8 cellular contexts compared by ENCODE assay signal in genomic region chr12:51218607-51219161, GRCh38. TPM values are rescaled to one million over a fixed set of nuclear protein-coding genes. Genes with fewer than 3 reads are reported as not detected.
DNase-seq lines count a peak whose midpoint lies in the region; ATAC-seq, FAIRE-seq and TF ChIP-seq lines count a peak whose summit lies in the region.

No MANE protein-coding gene starts in this region.

- H3K4me3 ChIP-seq in CD4-positive, CD25-positive, alpha-beta regulatory T cell (ENCODE audit: low read depth, low read length), result peak overlapping the region; percentile 84
- H3K4me3 ChIP-seq in Jurkat, Clone E6-1 (ENCODE audit: low read length), result peak overlapping the region; percentile 63
- peak overlapping the region; percentile 76 for H3K4me3 ChIP-seq in astrocyte (ENCODE audit: insufficient read depth, low read depth, low read length)
- H3K4me3 ChIP-seq in keratinocyte (ENCODE audit: control insufficient read depth in 2 of 3, extremely low read depth in 1 of 3, insufficient read depth in 2 of 3, low read depth in 1 of 3, low read length in 3 of 3), result peak overlapping the region; percentile 65 to 84 (median 83)
- peak overlapping the region; percentile 83 to 97 (median 90) for H3K4me3 ChIP-seq in stomach

- H3K9me1 ChIP-seq in keratinocyte (ENCODE audit: control insufficient read depth, extremely low read depth, insufficient read depth, low read length), result no peaks in the 10 kb centered on the region

- no peak for FAIRE-seq in astrocyte (lab: Jason Lieb, UNC)
- no peak for FAIRE-seq in keratinocyte (lab: Jason Lieb, UNC)

- no peak for TF ChIP-seq CTCF in astrocyte (IDR thresholded peaks at IDR 0.05; ENCODE audit: insufficient read depth, low read depth, low read length)
- TF ChIP-seq CTCF in keratinocyte (optimal IDR thresholded peaks at IDR 0.05 in 1 of 3, IDR thresholded peaks at IDR 0.05 in 1 of 3, conservative IDR thresholded peaks at IDR 0.05 in 1 of 3; ENCODE audit: extremely low read depth in 1 of 3, insufficient read depth in 2 of 3, low read length in 3 of 3), result no peak
- TF ChIP-seq CTCF in stomach (IDR thresholded peaks at IDR 0.05), result peak in 1 of 7 experiments; percentile 9

- intact Hi-C loops in stomach (cut with DNase I; ENCODE audit: low total_unique reads), result no loop called here

- no peak for TF ChIP-seq POLR2A in stomach (IDR thresholded peaks at IDR 0.05)

- H3K79me2 ChIP-seq in astrocyte (ENCODE audit: insufficient read depth, low read length), result peaks cover 14% of the 10 kb centered on the region
- H3K79me2 ChIP-seq in keratinocyte (ENCODE audit: control insufficient read depth, insufficient read depth, low read length), result no peaks in the 10 kb centered on the region

- H3K4me1 Mint-ChIP-seq in CD4-positive, CD25-positive, alpha-beta regulatory T cell, result peaks cover 9 to 26% (median 22%) of the 10 kb centered on the region in 4 donors
- H3K4me1 Mint-ChIP-seq in astrocyte (ENCODE audit: low read depth, unreplicated experiment), result peaks cover 8% of the 10 kb centered on the region

- H3K4me3 Mint-ChIP-seq in CD4-positive, CD25-positive, alpha-beta regulatory T cell, result peak overlapping the region; percentile 93 to 97 (median 94)
- peak overlapping the region; percentile 85 for H3K4me3 Mint-ChIP-seq in astrocyte (ENCODE audit: unreplicated experiment)

- H3K36me3 Mint-ChIP-seq in CD4-positive, CD25-positive, alpha-beta regulatory T cell, result peaks cover 12% of the 10 kb centered on the region
- H3K36me3 Mint-ChIP-seq in astrocyte (ENCODE audit: low read depth, unreplicated experiment), result peaks cover 3% of the 10 kb centered on the region

- no peaks in the 10 kb centered on the region for H3K9me3 ChIP-seq in CD4-positive, CD25-positive, alpha-beta regulatory T cell (ENCODE audit: control insufficient read depth in 2 of 2, low read length in 2 of 2)
- H3K9me3 ChIP-seq in astrocyte (ENCODE audit: insufficient read depth, low read depth, low read length), result no peaks in the 10 kb centered on the region
- no peaks in the 10 kb centered on the region for H3K9me3 ChIP-seq in keratinocyte (ENCODE audit: control insufficient read depth, low read depth, low read length)
- H3K9me3 ChIP-seq in stomach, result no peaks in the 10 kb centered on the region

- no peaks in the 10 kb centered on the region for H3K27me3 Mint-ChIP-seq in CD4-positive, CD25-positive, alpha-beta regulatory T cell
- no peaks in the 10 kb centered on the region for H3K27me3 Mint-ChIP-seq in astrocyte (ENCODE audit: low read depth, unreplicated experiment)

- no peak for TF ChIP-seq EP300 in stomach (IDR thresholded peaks at IDR 0.05)

- dilution Hi-C loops in keratinocyte (cut with MboI; ENCODE audit: extremely low pct_ligation_motif_present, low sequenced_read_pairs), result no loop called here

- H3K4me2 ChIP-seq in astrocyte (ENCODE audit: low read length) (peak overlapping the region; percentile 95), keratinocyte (ENCODE audit: control insufficient read depth, extremely low read depth, insufficient read depth, low read depth, low read length) (peak overlapping the region; percentile 97)

- peak overlapping the region; percentile 88 for H3K9ac ChIP-seq in astrocyte (ENCODE audit: low read length)
- H3K9ac ChIP-seq in keratinocyte (ENCODE audit: control insufficient read depth, extremely low read depth, insufficient read depth, low read length), result peak overlapping the region; percentile 89

- no peaks in the 10 kb centered on the region for H3K36me3 ChIP-seq in CD4-positive, CD25-positive, alpha-beta regulatory T cell (ENCODE audit: control insufficient read depth, insufficient read depth, low read length)
- H3K36me3 ChIP-seq in astrocyte (ENCODE audit: insufficient read depth, low read length), result no peaks in the 10 kb centered on the region
- H3K36me3 ChIP-seq in keratinocyte (ENCODE audit: control insufficient read depth in 2 of 2, extremely low read depth in 1 of 2, insufficient read depth in 2 of 2, low read length in 2 of 2), result no peaks in the 10 kb centered on the region
- H3K36me3 ChIP-seq in stomach, result no peaks in the 10 kb centered on the region

- H2AFZ ChIP-seq in astrocyte (ENCODE audit: low read depth, low read length) (peak overlapping the region; percentile 89), keratinocyte (ENCODE audit: control insufficient read depth, low read length) (peak overlapping the region; percentile 95)

- no peaks in the 10 kb centered on the region for H4K20me1 ChIP-seq in astrocyte (ENCODE audit: insufficient read depth, low read length)
- H4K20me1 ChIP-seq in keratinocyte (ENCODE audit: control insufficient read depth, extremely low read depth, insufficient read depth, low read length), result no peaks in the 10 kb centered on the region

- 18 to 40% (median 26%) methylated on average over 4 to 10 of the region's 10 CpGs for WGBS in stomach, 5 donors

- peak overlapping the region; percentile 92 for H3K27ac ChIP-seq in CD4-positive, CD25-positive, alpha-beta regulatory T cell (ENCODE audit: insufficient read depth, low read length, poor library complexity, severe bottlenecking)
- H3K27ac ChIP-seq in astrocyte (ENCODE audit: low read depth, low read length) (peak overlapping the region; percentile 82), keratinocyte (ENCODE audit: control insufficient read depth, insufficient read depth, low read length) (peak overlapping the region; percentile 76), stomach (peak overlapping the region; percentile 97 to 99 (median 98))

- no peak for ATAC-seq in CD4-positive, CD25-positive, alpha-beta regulatory T cell (ENCODE audit: low read depth in 2 of 2)
- ATAC-seq in HG03520 (IDR thresholded peaks at IDR 0.05; ENCODE audit: unreplicated experiment) (no peak), HG03139 (IDR thresholded peaks at IDR 0.05; ENCODE audit: unreplicated experiment) (no peak)

- H3K27me3 ChIP-seq in CD4-positive, CD25-positive, alpha-beta regulatory T cell (ENCODE audit: control insufficient read depth, insufficient read depth, low read length), result no peaks in the 10 kb centered on the region
- no peaks in the 10 kb centered on the region for H3K27me3 ChIP-seq in astrocyte (ENCODE audit: insufficient read depth, low read length)
- H3K27me3 ChIP-seq in keratinocyte (ENCODE audit: control insufficient read depth, extremely low read depth, insufficient read depth, low read length), result no peaks in the 10 kb centered on the region
- no peaks in the 10 kb centered on the region for H3K27me3 ChIP-seq in stomach

- no peaks in the 10 kb centered on the region for H3K9me3 Mint-ChIP-seq in CD4-positive, CD25-positive, alpha-beta regulatory T cell
- H3K9me3 Mint-ChIP-seq in astrocyte (ENCODE audit: unreplicated experiment), result no peaks in the 10 kb centered on the region

- peak in 1 of 3 donors; percentile 8 for DNase-seq in CD4-positive, CD25-positive, alpha-beta regulatory T cell
- no peak for DNase-seq in Jurkat, Clone E6-1 (ENCODE audit: low read depth, low spot score)
- DNase-seq in astrocyte (ENCODE audit: low read depth) (no peak), keratinocyte (ENCODE audit: low read depth, low spot score) (no peak), stomach (peak; percentile 65), hippocampal formation (lab: John Stamatoyannopoulos, UW) (no peak)

- H3K27ac Mint-ChIP-seq in CD4-positive, CD25-positive, alpha-beta regulatory T cell, result peak overlapping the region; percentile 96 to 99 (median 98)
- peak overlapping the region; percentile 69 for H3K27ac Mint-ChIP-seq in astrocyte (ENCODE audit: unreplicated experiment)

- peaks cover 22% of the 10 kb centered on the region for H3K4me1 ChIP-seq in CD4-positive, CD25-positive, alpha-beta regulatory T cell (ENCODE audit: control insufficient read depth, insufficient read depth, low read length, poor library complexity, severe bottlenecking)
- H3K4me1 ChIP-seq in astrocyte (ENCODE audit: insufficient read depth, low read length), result peaks cover 17% of the 10 kb centered on the region
- H3K4me1 ChIP-seq in keratinocyte (ENCODE audit: control insufficient read depth, extremely low read depth, insufficient read depth, low read length), result peaks cover 8% of the 10 kb centered on the region
- peaks cover 13 to 43% (median 27%) of the 10 kb centered on the region in 4 donors for H3K4me1 ChIP-seq in stomach

RNA-seq across cellular contexts. Expression of gene POU6F1, which starts 0.8 kb away (rescaled TPM):
- 25.1 TPM for total RNA-seq in CD4-positive, CD25-positive, alpha-beta regulatory T cell
- polyA plus RNA-seq in CD4-positive, CD25-positive, alpha-beta regulatory T cell, result 1 to 10 TPM in 3 of 4 donors, under 1 TPM in 1; 0.74 to 2.7 (median 2.4) TPM
- polyA plus RNA-seq in Jurkat, Clone E6-1 (2012; ENCODE audit: insufficient read depth, insufficient read length), result 8.1 TPM
- total RNA-seq in astrocyte, result 3.6 and 3.7 TPM in 2 replicates
- polyA plus RNA-seq in keratinocyte, result 0.29 to 0.45 TPM (median 0.42 TPM) in 3 replicates
- polyA plus RNA-seq in keratinocyte (2011; ENCODE audit: low read depth), result 0.32 TPM
- polyA plus RNA-seq in keratinocyte (2011; cell fraction: cytosol; rRNA removed), result 0.23 and 0.55 TPM in 2 replicates
- 1.6 and 1.9 TPM in 2 replicates for polyA plus RNA-seq in keratinocyte (2011; cell fraction: nucleus; rRNA removed)
- polyA plus RNA-seq in keratinocyte (2012; ENCODE audit: low replicate concordance), result 0.49 and 1.8 TPM in 2 replicates
- 0.13 to 0.98 TPM (median 0.16 TPM) in 3 replicates for polyA minus RNA-seq in keratinocyte
- 3.1 TPM for polyA minus RNA-seq in keratinocyte (2011; cell fraction: cytosol; rRNA and poly(A)+ RNA removed)
- 0.95 and 1.7 TPM in 2 replicates for polyA minus RNA-seq in keratinocyte (2011; cell fraction: nucleus; rRNA and poly(A)+ RNA removed)
- 10 to 100 TPM in 3 of 5 donors, 1 to 10 TPM in 2; 5.9 to 16.8 (median 12.9) TPM for total RNA-seq in stomach
- 1 to 10 TPM; 3.8 to 5.7 (median 5.1) TPM for polyA plus RNA-seq in stomach

RNA-seq across cellular contexts. Expression of gene DAZAP2, which starts 19.9 kb away (rescaled TPM):
- 338 TPM for total RNA-seq in CD4-positive, CD25-positive, alpha-beta regulatory T cell
- 1,000 to 10,000 TPM; 1,508 to 1,956 (median 1,583) TPM for polyA plus RNA-seq in CD4-positive, CD25-positive, alpha-beta regulatory T cell
- polyA plus RNA-seq in Jurkat, Clone E6-1 (2012; ENCODE audit: insufficient read depth, insufficient read length), result 171 TPM
- total RNA-seq in astrocyte (87.7 and 92.8 TPM in 2 replicates), stomach (100 to 1,000 TPM in 3 of 5 donors, 10 to 100 TPM in 2; 37.4 to 149 (median 144) TPM)
- polyA plus RNA-seq in keratinocyte (199 to 239 TPM (median 232 TPM) in 3 replicates), stomach (100 to 1,000 TPM; 141 to 547 (median 311) TPM)
- polyA plus RNA-seq in keratinocyte (2011; ENCODE audit: low read depth), result 46.6 TPM
- polyA plus RNA-seq in keratinocyte (2011; cell fraction: cytosol; rRNA removed), result 200 TPM in 2 replicates
- 123 and 139 TPM in 2 replicates for polyA plus RNA-seq in keratinocyte (2011; cell fraction: nucleus; rRNA removed)
- polyA plus RNA-seq in keratinocyte (2012; ENCODE audit: low replicate concordance), result 142 and 183 TPM in 2 replicates
- polyA minus RNA-seq in keratinocyte, result 220 to 398 TPM (median 296 TPM) in 3 replicates
- 102 TPM for polyA minus RNA-seq in keratinocyte (2011; cell fraction: cytosol; rRNA and poly(A)+ RNA removed)
- polyA minus RNA-seq in keratinocyte (2011; cell fraction: nucleus; rRNA and poly(A)+ RNA removed), result 40.1 and 49.1 TPM in 2 replicates

RNA-seq across cellular contexts. Expression of gene TFCP2, which starts 45.7 kb away (rescaled TPM):
- total RNA-seq in CD4-positive, CD25-positive, alpha-beta regulatory T cell, result 24.9 TPM
- polyA plus RNA-seq in CD4-positive, CD25-positive, alpha-beta regulatory T cell, result 10 to 100 TPM in 3 of 4 donors, 1 to 10 TPM in 1; 9.0 to 12.2 (median 11.2) TPM
- polyA plus RNA-seq in Jurkat, Clone E6-1 (2012; ENCODE audit: insufficient read depth, insufficient read length), result 15.9 TPM
- total RNA-seq in astrocyte (19.2 and 22.4 TPM in 2 replicates), stomach (10 to 100 TPM in 2 of 5 donors, 1 to 10 TPM in 3; 6.7 to 56.2 (median 8.2) TPM)
- polyA plus RNA-seq in keratinocyte (17.0 to 28.7 TPM (median 27.2 TPM) in 3 replicates), stomach (10 to 100 TPM in 1 of 3 donors, 1 to 10 TPM in 2; 8.6 to 10.5 (median 9.8) TPM)
- polyA plus RNA-seq in keratinocyte (2011; ENCODE audit: low read depth), result 25.8 TPM
- polyA plus RNA-seq in keratinocyte (2011; cell fraction: cytosol; rRNA removed), result 20.5 and 30.8 TPM in 2 replicates
- polyA plus RNA-seq in keratinocyte (2011; cell fraction: nucleus; rRNA removed), result 36.7 and 39.7 TPM in 2 replicates
- polyA plus RNA-seq in keratinocyte (2012; ENCODE audit: low replicate concordance), result 18.4 and 22.6 TPM in 2 replicates
- polyA minus RNA-seq in keratinocyte, result 6.7 to 15.8 TPM (median 9.6 TPM) in 3 replicates
- polyA minus RNA-seq in keratinocyte (2011; cell fraction: cytosol; rRNA and poly(A)+ RNA removed), result 5.2 TPM
- polyA minus RNA-seq in keratinocyte (2011; cell fraction: nucleus; rRNA and poly(A)+ RNA removed), result 9.6 and 20.7 TPM in 2 replicates

RNA-seq across cellular contexts. Expression of gene SMAGP, which starts 51.5 kb away (rescaled TPM):
- 3.4 TPM for total RNA-seq in CD4-positive, CD25-positive, alpha-beta regulatory T cell
- polyA plus RNA-seq in CD4-positive, CD25-positive, alpha-beta regulatory T cell, result 10 to 100 TPM in 2 of 4 donors, 1 to 10 TPM in 2; 5.7 to 13.5 (median 8.7) TPM
- polyA plus RNA-seq in Jurkat, Clone E6-1 (2012; ENCODE audit: insufficient read depth, insufficient read length), result 22.3 TPM
- 1.3 and 3.6 TPM in 2 replicates for total RNA-seq in astrocyte
- polyA plus RNA-seq in keratinocyte, result 42.9 to 63.3 TPM (median 52.1 TPM) in 3 replicates
- polyA plus RNA-seq in keratinocyte (2011; ENCODE audit: low read depth), result 19.0 TPM
- polyA plus RNA-seq in keratinocyte (2011; cell fraction: cytosol; rRNA removed), result 62.2 and 69.4 TPM in 2 replicates
- 47.6 and 53.1 TPM in 2 replicates for polyA plus RNA-seq in keratinocyte (2011; cell fraction: nucleus; rRNA removed)
- 36.6 and 45.5 TPM in 2 replicates for polyA plus RNA-seq in keratinocyte (2012; ENCODE audit: low replicate concordance)
- 29.1 to 66.6 TPM (median 34.8 TPM) in 3 replicates for polyA minus RNA-seq in keratinocyte
- polyA minus RNA-seq in keratinocyte (2011; cell fraction: cytosol; rRNA and poly(A)+ RNA removed), result 26.3 TPM
- 7.5 and 15.5 TPM in 2 replicates for polyA minus RNA-seq in keratinocyte (2011; cell fraction: nucleus; rRNA and poly(A)+ RNA removed)
- total RNA-seq in stomach, result 10 to 100 TPM in 4 of 5 donors, 1 to 10 TPM in 1; 2.3 to 74.9 (median 26.8) TPM
- 10 to 100 TPM; 22.7 to 30.3 (median 28.4) TPM for polyA plus RNA-seq in stomach
